In genomic region chr12:99370742-99371141, GRCh38 we compare ENCODE assay signal across 14 cellular contexts.
"Had no signal": no experiment of that assay in that cellular context is flagged by ENCODE, and none has a peak within 500 bp of the region (broad histone marks: within the 10 kb centered on the region; RNA-seq: fewer than 3 reads in every experiment).

No MANE protein-coding gene starts in this region.

- H3K27me3 Mint-ChIP-seq: activated CD4-positive, alpha-beta memory T cell treated with anti-CD3 and anti-CD28 coated beads for 36 hours; activated CD8-positive, alpha-beta memory T cell treated with anti-CD3 and anti-CD28 coated beads, Interleukin-2, amount 10 ng/mL, durations not matched to agents 7 days and 5 days; stimulated activated memory B cell treated with anti-CD40 and anti-IgM and Interleukin-4, amounts not matched to agents 10 μg/mL and 1 μg/mL and 100 μg/mL, for 72 hours had no signal

- ATAC-seq: activated CD8-positive, alpha-beta memory T cell treated with anti-CD3 and anti-CD28 coated beads, Interleukin-2, amount 10 ng/mL, durations not matched to agents 7 days and 5 days; gastroesophageal sphincter; left lobe of liver; pancreas; stimulated activated memory B cell treated with anti-CD40 and anti-IgM and Interleukin-4, amounts not matched to agents 10 μg/mL and 1 μg/mL and 100 μg/mL, for 72 hours had no signal

- H3K36me3 Mint-ChIP-seq: activated CD4-positive, alpha-beta memory T cell treated with anti-CD3 and anti-CD28 coated beads for 36 hours; activated CD8-positive, alpha-beta memory T cell treated with anti-CD3 and anti-CD28 coated beads, Interleukin-2, amount 10 ng/mL, durations not matched to agents 7 days and 5 days; stimulated activated memory B cell treated with anti-CD40 and anti-IgM and Interleukin-4, amounts not matched to agents 10 μg/mL and 1 μg/mL and 100 μg/mL, for 72 hours had no signal

- FAIRE-seq: islet of Langerhans, pancreas had no signal

- H3K36me3 ChIP-seq: gastroesophageal sphincter, pancreas, WERI-Rb-1 had no signal

- H3K27me3 ChIP-seq: dorsolateral prefrontal cortex, gastroesophageal sphincter, pancreas had no signal

- H3K9me3 ChIP-seq: gastroesophageal sphincter, pancreas had no signal

- H3K4me3 Mint-ChIP-seq: activated CD4-positive, alpha-beta memory T cell treated with anti-CD3 and anti-CD28 coated beads for 36 hours; activated CD8-positive, alpha-beta memory T cell treated with anti-CD3 and anti-CD28 coated beads, Interleukin-2, amount 10 ng/mL, durations not matched to agents 7 days and 5 days; stimulated activated memory B cell treated with anti-CD40 and anti-IgM and Interleukin-4, amounts not matched to agents 10 μg/mL and 1 μg/mL and 100 μg/mL, for 72 hours had no signal

- H3K27ac ChIP-seq: gastroesophageal sphincter, pancreas, WERI-Rb-1 had no signal

- H3K27ac Mint-ChIP-seq: activated CD4-positive, alpha-beta memory T cell treated with anti-CD3 and anti-CD28 coated beads for 36 hours; activated CD8-positive, alpha-beta memory T cell treated with anti-CD3 and anti-CD28 coated beads, Interleukin-2, amount 10 ng/mL, durations not matched to agents 7 days and 5 days; stimulated activated memory B cell treated with anti-CD40 and anti-IgM and Interleukin-4, amounts not matched to agents 10 μg/mL and 1 μg/mL and 100 μg/mL, for 72 hours had no signal

- H3K9me3 Mint-ChIP-seq: activated CD4-positive, alpha-beta memory T cell treated with anti-CD3 and anti-CD28 coated beads for 36 hours had no signal

- H3K4me3 ChIP-seq: dorsolateral prefrontal cortex, gastroesophageal sphincter, pancreas had no signal

- DNase-seq: activated CD4-positive, alpha-beta memory T cell treated with anti-CD3 and anti-CD28 coated beads for 36 hours; activated CD8-positive, alpha-beta memory T cell treated with anti-CD3 and anti-CD28 coated beads, Interleukin-2, amount 10 ng/mL, durations not matched to agents 7 days and 5 days; activated effector memory CD4-positive, alpha-beta T cell treated with Interleukin-2 at 50 U/mL for 16 hours; activated naive CD4-positive, alpha-beta T cell treated with anti-CD3 and anti-CD28 coated beads, Interleukin-2, amount 50 U/mL, for 16 hours; activated T-cell treated with anti-CD3 and anti-CD28 coated beads, Interleukin-2, amount 50 U/mL, for 1 hour; dorsolateral prefrontal cortex; pancreas; stimulated activated CD4-positive, alpha-beta T cell treated with anti-CD3 and anti-CD28 coated beads, Interleukin-12 subunit alpha, Interleukin-12 subunit beta, amount 100 ng/mL, for 4 hours; stimulated activated CD4-positive, alpha-beta T cell treated with anti-CD3 and anti-CD28 coated beads, Interleukin-2, amount 100 ng/mL, for 24 hours had no signal

- H3K4me1 ChIP-seq: pancreas had no signal

- H3K4me1 Mint-ChIP-seq: activated CD8-positive, alpha-beta memory T cell treated with anti-CD3 and anti-CD28 coated beads, Interleukin-2, amount 10 ng/mL, durations not matched to agents 7 days and 5 days; stimulated activated memory B cell treated with anti-CD40 and anti-IgM and Interleukin-4, amounts not matched to agents 10 μg/mL and 1 μg/mL and 100 μg/mL, for 72 hours had no signal
